ENCODE assay signal across 8 cellular contexts in the genomic region with DNA sequence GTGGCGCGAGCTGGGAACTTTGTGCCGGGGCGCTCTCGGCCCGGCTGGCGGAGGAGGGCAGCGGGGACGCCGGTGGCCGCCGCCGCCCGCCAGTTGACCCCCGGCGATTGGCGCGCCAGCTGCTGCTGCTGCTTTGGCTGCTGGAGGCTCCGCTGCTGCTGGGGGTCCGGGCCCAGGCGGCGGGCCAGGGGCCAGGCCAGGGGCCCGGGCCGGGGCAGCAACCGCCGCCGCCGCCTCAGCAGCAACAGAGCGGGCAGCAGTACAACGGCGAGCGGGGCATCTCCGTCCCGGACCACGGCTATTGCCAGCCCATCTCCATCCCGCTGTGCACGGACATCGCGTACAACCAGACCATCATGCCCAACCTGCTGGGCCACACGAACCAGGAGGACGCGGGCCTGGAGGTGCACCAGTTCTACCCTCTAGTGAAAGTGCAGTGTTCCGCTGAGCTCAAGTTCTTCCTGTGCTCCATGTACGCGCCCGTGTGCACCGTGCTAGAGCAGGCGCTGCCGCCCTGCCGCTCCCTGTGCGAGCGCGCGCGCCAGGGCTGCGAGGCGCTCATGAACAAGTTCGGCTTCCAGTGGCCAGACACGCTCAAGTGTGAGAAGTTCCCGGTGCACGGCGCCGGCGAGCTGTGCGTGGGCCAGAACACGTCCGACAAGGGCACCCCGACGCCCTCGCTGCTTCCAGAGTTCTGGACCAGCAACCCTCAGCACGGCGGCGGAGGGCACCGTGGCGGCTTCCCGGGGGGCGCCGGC. TPM values are rescaled to one million over a fixed set of nuclear protein-coding genes. Genes with fewer than 3 reads are reported as not detected.
DNase-seq lines count a peak whose midpoint lies in the region; TF ChIP-seq lines count a peak whose summit lies in the region.

No MANE protein-coding gene starts in this region.

- H3K4me2 ChIP-seq in SU-DHL-6 (ENCODE audit: low read depth, low read length, poor library complexity, severe bottlenecking): peak overlapping the region; percentile 60

- H3K9me3 ChIP-seq in HEK293 (ENCODE audit: control insufficient read depth, insufficient read depth, low read depth, low read length) (no peaks in the 10 kb centered on the region), SU-DHL-6 (ENCODE audit: insufficient read depth, low read length) (no peaks in the 10 kb centered on the region), transverse colon (no peaks in the 10 kb centered on the region)

- no peak for TF ChIP-seq POLR2A in transverse colon (IDR thresholded peaks at IDR 0.05)

- intact Hi-C loops in transverse colon (cut with DNase I; ENCODE audit: low total_unique reads): loop anchor here (10.0 kb wide), 1 partner anchor 180 kb away; no protein-coding TSS in a partner anchor

- 1% methylated on average over 39 of the region's 78 CpGs; no CpG with 5 or more reads in 1 of the 2 donors for WGBS in transverse colon (ENCODE audit: low coverage in 1 of 2), 2 donors

- no peaks in the 10 kb centered on the region for H3K79me2 ChIP-seq in SU-DHL-6 (ENCODE audit: insufficient read depth, low read length)

- in situ Hi-C loops in transverse colon (cut with MboI; ENCODE audit: low pct_ligation_motif_present in 1 of 4, low pct_unique_long_range_greater_than_20kb in 1 of 4, low sequenced_read_pairs in 3 of 4): no loop called here

- H4K20me1 ChIP-seq in SU-DHL-6 (ENCODE audit: low read depth, low read length): no peaks in the 10 kb centered on the region; the same call in 1 of the 2 replicates

- POLR2A ChIA-PET in HEK293 (lab: Yijun Ruan, JAX): no interaction called here

- peak overlapping the region; percentile 36 for H2AFZ ChIP-seq in SU-DHL-6 (ENCODE audit: low read depth, low read length, severe bottlenecking)

- H3K27me3 ChIP-seq in SU-DHL-6 (ENCODE audit: low read length) (no peaks in the 10 kb centered on the region), transverse colon (no peaks in the 10 kb centered on the region)

- H3K36me3 ChIP-seq in HEK293 (ENCODE audit: control insufficient read depth in 2 of 2, insufficient read depth in 1 of 2, low read length in 2 of 2) (peaks cover 0 to 8% of the 10 kb centered on the region in 2 experiments; a peak in 1 of 3 replicates), SU-DHL-6 (ENCODE audit: low read length) (no peaks in the 10 kb centered on the region), transverse colon (no peaks in the 10 kb centered on the region)

- TF ChIP-seq CTCF in HEK293 (tag by site-specific recombination; IDR thresholded peaks at IDR 0.05): no peak; the same call in 1 of the 2 replicates
- TF ChIP-seq CTCF in SU-DHL-6 (IDR thresholded peaks at IDR 0.05; ENCODE audit: insufficient read depth, low read length, poor library complexity, severe bottlenecking): no peak
- TF ChIP-seq CTCF in transverse colon (IDR thresholded peaks at IDR 0.05): no peak

- CTCF ChIA-PET in HEK293 (lab: Yijun Ruan, JAX): no interaction called here

- H3K4me3 ChIP-seq in HEK293 (ENCODE audit: low read depth, low read length) (peak overlapping the region; percentile 75), SU-DHL-6 (ENCODE audit: insufficient read depth, low read length, poor library complexity, severe bottlenecking) (peak overlapping the region; percentile 79), transverse colon (peak overlapping the region; percentile 90 to 96 (median 93))

- H3K27ac ChIP-seq in HEK293 (ENCODE audit: extremely low read depth, low read depth, low read length): peak overlapping the region; percentile 95
- no peak overlapping the region for H3K27ac ChIP-seq in SU-DHL-6 (ENCODE audit: low read depth, low read length)
- peak overlapping the region; percentile 75 for H3K27ac ChIP-seq in epithelial cell of prostate
- H3K27ac ChIP-seq in transverse colon: peak overlapping the region; percentile 97 to 99 (median 98)

- DNase-seq in activated CD8-positive, alpha-beta memory T cell treated with anti-CD3 and anti-CD28 coated beads for 24 hours: peak; percentile 59
- DNase-seq in activated CD8-positive, alpha-beta memory T cell treated with anti-CD3 and anti-CD28 coated beads, Interleukin-2, amount 50 U/mL, for 4 hours: no peak
- DNase-seq in M059J (ENCODE audit: low read depth) (peak; percentile 67), epithelial cell of prostate (ENCODE audit: low read depth, low spot score) (no peak), midbrain (lab: John Stamatoyannopoulos, UW) (peak; percentile 36), transverse colon (peak; percentile 59)

- peaks cover 3% of the 10 kb centered on the region; the same call in 1 of the 2 replicates for H3F3A ChIP-seq in SU-DHL-6 (ENCODE audit: insufficient read depth)

- H3K9me2 ChIP-seq in SU-DHL-6 (replicated peaks; ENCODE audit: insufficient read depth, low read length): no peaks in the 10 kb centered on the region

- no peak for TF ChIP-seq EP300 in transverse colon (IDR thresholded peaks at IDR 0.05; ENCODE audit: low read depth)

- peak overlapping the region; percentile 72 for H3K9ac ChIP-seq in SU-DHL-6 (ENCODE audit: low read length)

- H3K4me1 ChIP-seq in HEK293 (ENCODE audit: control insufficient read depth, insufficient read depth, low read length) (no peaks in the 10 kb centered on the region), transverse colon (peaks cover 0 to 37% (median 19%) of the 10 kb centered on the region in 4 donors)

TF ChIP-seq in HEK293, 187 proteins besides CTCF, POLR2A, EP300 and RAD21 (continues in another document):
- TF ChIP-seq, protein P1, sequence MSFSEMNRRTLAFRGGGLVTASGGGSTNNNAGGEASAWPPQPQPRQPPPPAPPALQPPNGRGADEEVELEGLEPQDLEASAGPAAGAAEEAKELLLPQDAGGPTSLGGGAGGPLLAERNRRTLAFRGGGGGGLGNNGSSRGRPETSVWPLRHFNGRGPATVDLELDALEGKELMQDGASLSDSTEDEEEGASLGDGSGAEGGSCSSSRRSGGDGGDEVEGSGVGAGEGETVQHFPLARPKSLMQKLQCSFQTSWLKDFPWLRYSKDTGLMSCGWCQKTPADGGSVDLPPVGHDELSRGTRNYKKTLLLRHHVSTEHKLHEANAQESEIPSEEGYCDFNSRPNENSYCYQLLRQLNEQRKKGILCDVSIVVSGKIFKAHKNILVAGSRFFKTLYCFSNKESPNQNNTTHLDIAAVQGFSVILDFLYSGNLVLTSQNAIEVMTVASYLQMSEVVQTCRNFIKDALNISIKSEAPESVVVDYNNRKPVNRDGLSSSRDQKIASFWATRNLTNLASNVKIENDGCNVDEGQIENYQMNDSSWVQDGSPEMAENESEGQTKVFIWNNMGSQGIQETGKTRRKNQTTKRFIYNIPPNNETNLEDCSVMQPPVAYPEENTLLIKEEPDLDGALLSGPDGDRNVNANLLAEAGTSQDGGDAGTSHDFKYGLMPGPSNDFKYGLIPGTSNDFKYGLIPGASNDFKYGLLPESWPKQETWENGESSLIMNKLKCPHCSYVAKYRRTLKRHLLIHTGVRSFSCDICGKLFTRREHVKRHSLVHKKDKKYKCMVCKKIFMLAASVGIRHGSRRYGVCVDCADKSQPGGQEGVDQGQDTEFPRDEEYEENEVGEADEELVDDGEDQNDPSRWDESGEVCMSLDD (tag by site-specific recombination; IDR thresholded peaks at IDR 0.05): no peak
- no peak for TF ChIP-seq HOXC10 (CRISPR knock-in tag; IDR thresholded peaks at IDR 0.05)
- TF ChIP-seq, protein P2, sequence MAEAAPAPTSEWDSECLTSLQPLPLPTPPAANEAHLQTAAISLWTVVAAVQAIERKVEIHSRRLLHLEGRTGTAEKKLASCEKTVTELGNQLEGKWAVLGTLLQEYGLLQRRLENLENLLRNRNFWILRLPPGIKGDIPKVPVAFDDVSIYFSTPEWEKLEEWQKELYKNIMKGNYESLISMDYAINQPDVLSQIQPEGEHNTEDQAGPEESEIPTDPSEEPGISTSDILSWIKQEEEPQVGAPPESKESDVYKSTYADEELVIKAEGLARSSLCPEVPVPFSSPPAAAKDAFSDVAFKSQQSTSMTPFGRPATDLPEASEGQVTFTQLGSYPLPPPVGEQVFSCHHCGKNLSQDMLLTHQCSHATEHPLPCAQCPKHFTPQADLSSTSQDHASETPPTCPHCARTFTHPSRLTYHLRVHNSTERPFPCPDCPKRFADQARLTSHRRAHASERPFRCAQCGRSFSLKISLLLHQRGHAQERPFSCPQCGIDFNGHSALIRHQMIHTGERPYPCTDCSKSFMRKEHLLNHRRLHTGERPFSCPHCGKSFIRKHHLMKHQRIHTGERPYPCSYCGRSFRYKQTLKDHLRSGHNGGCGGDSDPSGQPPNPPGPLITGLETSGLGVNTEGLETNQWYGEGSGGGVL (tag by site-specific recombination; IDR thresholded peaks at IDR 0.05): no peak
- no peak for TF ChIP-seq KLF9 (tag by site-specific recombination; IDR thresholded peaks at IDR 0.05; ENCODE audit: low read depth)
- TF ChIP-seq, protein P3, sequence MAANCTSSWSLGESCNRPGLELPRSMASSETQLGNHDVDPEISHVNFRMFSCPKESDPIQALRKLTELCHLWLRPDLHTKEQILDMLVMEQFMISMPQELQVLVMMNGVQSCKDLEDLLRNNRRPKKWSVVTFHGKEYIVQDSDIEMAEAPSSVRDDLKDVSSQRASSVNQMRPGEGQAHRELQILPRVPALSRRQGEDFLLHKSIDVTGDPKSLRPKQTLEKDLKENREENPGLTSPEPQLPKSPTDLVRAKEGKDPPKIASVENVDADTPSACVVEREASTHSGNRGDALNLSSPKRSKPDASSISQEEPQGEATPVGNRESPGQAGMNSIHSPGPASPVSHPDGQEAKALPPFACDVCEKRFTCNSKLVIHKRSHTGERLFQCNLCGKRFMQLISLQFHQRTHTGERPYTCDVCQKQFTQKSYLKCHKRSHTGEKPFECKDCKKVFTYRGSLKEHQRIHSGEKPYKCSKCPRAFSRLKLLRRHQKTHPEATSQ (tag by site-specific recombination; IDR thresholded peaks at IDR 0.05): no peak
- TF ChIP-seq, protein P4, sequence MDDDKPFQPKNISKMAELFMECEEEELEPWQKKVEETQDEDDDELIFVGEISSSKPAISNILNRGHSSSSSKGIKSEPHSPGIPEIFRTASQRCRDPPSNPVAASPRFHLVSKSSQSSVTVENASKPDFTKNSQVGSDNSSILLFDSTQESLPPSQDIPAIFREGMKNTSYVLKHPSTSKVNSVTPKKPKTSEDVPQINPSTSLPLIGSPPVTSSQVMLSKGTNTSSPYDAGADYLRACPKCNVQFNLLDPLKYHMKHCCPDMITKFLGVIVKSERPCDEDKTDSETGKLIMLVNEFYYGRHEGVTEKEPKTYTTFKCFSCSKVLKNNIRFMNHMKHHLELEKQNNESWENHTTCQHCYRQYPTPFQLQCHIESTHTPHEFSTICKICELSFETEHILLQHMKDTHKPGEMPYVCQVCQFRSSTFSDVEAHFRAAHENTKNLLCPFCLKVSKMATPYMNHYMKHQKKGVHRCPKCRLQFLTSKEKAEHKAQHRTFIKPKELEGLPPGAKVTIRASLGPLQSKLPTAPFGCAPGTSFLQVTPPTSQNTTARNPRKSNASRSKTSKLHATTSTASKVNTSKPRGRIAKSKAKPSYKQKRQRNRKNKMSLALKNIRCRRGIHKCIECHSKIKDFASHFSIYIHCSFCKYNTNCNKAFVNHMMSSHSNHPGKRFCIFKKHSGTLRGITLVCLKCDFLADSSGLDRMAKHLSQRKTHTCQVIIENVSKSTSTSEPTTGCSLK (tag by site-specific recombination; IDR thresholded peaks at IDR 0.05): no peak
- peak; percentile 46; the same call in 1 of the 2 replicates for TF ChIP-seq ZBTB8A (tag by site-specific recombination; IDR thresholded peaks at IDR 0.05)

RNA-seq across cellular contexts. Expression of a gene that starts 0.9 kb away (rescaled TPM):
- total RNA-seq in M059J (2014; rRNA removed; shearing (Covaris generic)): 3.7 and 6.1 TPM in 2 replicates
- 1 to 10 TPM; 5.6 to 9.6 (median 8.1) TPM for total RNA-seq in transverse colon

Comparison
In these comparisons a context has a peak if more than half of its experiments do, and no peak if none do; other contexts are left out.
1. DNase-seq: peak in activated CD8-positive, alpha-beta memory T cell treated with anti-CD3 and anti-CD28 coated beads for 24 hours (single experiment), M059J (single experiment), midbrain (single experiment) and transverse colon (single experiment); none in activated CD8-positive, alpha-beta memory T cell treated with anti-CD3 and anti-CD28 coated beads, Interleukin-2, amount 50 U/mL, for 4 hours (single experiment) and epithelial cell of prostate (single experiment).
2. Peak in every context shown above with its lines, with median percentiles within 50 percentile points of each other: H3K4me3 ChIP-seq.